1 cellular context compared by ENCODE assay signal in the genomic region with DNA sequence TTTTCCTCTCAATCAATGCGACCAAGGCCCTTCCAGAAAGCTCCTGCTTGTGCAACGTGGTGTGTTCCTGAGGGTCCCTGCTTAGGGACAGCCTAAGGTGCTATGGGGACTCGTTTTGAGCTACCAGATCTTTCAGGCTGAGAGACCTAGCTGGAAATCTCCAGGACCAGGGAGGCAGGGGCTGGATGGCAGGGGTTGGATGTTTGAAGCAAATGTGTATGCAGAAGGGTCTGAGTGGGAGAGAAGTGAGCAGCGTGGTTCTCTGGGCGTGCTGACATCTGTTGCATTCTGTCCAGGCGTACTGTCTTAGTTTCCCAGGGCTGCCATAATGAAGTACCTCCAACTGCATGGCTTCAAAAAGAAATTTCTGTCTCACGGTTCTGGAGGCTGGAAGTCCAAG.
TF ChIP-seq lines count a peak whose summit lies in the region.

No MANE protein-coding gene starts in this region.

TF ChIP-seq in IMR-90, 13 proteins besides CTCF, POLR2A, EP300 and RAD21:
- TF ChIP-seq RCOR1 (IDR thresholded peaks at IDR 0.05; ENCODE audit: insufficient replicate concordance, low read length) (no peak), CEBPB (IDR thresholded peaks at IDR 0.05; ENCODE audit: low read depth, low read length) (no peak), MAZ (IDR thresholded peaks at IDR 0.05; ENCODE audit: borderline replicate concordance, low read depth, low read length) (no peak), ELK1 (IDR thresholded peaks at IDR 0.05; ENCODE audit: borderline replicate concordance, low read depth, low read length) (no peak), MXI1 (IDR thresholded peaks at IDR 0.05; ENCODE audit: borderline replicate concordance, low read depth, low read length) (no peak), MAFK (IDR thresholded peaks at IDR 0.05; ENCODE audit: low read depth, low read length) (no peak), CHD1 (IDR thresholded peaks at IDR 0.05; ENCODE audit: low read depth, low read length) (no peak), RFX5 (IDR thresholded peaks at IDR 0.05; ENCODE audit: low read depth, low read length) (no peak), NFE2L2 (IDR thresholded peaks at IDR 0.05; ENCODE audit: low read depth, low read length) (no peak), BHLHE40 (IDR thresholded peaks at IDR 0.05; ENCODE audit: low read depth, low read length) (no peak), FOS (IDR thresholded peaks at IDR 0.05; ENCODE audit: low read depth, low read length) (no peak)
- TF ChIP-seq, protein P1, sequence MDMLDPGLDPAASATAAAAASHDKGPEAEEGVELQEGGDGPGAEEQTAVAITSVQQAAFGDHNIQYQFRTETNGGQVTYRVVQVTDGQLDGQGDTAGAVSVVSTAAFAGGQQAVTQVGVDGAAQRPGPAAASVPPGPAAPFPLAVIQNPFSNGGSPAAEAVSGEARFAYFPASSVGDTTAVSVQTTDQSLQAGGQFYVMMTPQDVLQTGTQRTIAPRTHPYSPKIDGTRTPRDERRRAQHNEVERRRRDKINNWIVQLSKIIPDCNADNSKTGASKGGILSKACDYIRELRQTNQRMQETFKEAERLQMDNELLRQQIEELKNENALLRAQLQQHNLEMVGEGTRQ (IDR thresholded peaks at IDR 0.05; ENCODE audit: low read depth, low read length), result no peak
